17 cellular contexts compared by ENCODE assay signal in genomic region chr4:68433582-68433981, GRCh38. TPM values are rescaled to one million over a fixed set of nuclear protein-coding genes. Genes with fewer than 3 reads are reported as not detected.
DNase-seq lines count a peak whose midpoint lies in the region; ATAC-seq and TF ChIP-seq lines count a peak whose summit lies in the region.
"Had no signal": no experiment of that assay in that cellular context is flagged by ENCODE, and none has a peak within 500 bp of the region (broad histone marks: within the 10 kb centered on the region; RNA-seq: fewer than 3 reads in every experiment).

No MANE protein-coding gene starts in this region.

- peaks cover 8% of the 10 kb centered on the region for H3K36me3 Mint-ChIP-seq in activated naive CD8-positive, alpha-beta T cell treated with anti-CD3 and anti-CD28 coated beads for 36 hours
- H3K36me3 Mint-ChIP-seq in neural progenitor cell: no peaks in the 10 kb centered on the region
- H3K36me3 Mint-ChIP-seq: CD4-positive, alpha-beta memory T cell had no signal

- H3K79me2 ChIP-seq in neural progenitor cell (ENCODE audit: low read depth): no peaks in the 10 kb centered on the region

- H3K4me3 ChIP-seq in epithelial cell of esophagus (ENCODE audit: low read length): no peak overlapping the region
- H3K4me3 ChIP-seq in neural progenitor cell: no peak overlapping the region
- H3K4me3 ChIP-seq: HAP-1 had no signal

- no peak overlapping the region for H3K27ac ChIP-seq in neural progenitor cell
- H3K27ac ChIP-seq: C4-2B had no signal

- no peaks in the 10 kb centered on the region for H3K36me3 ChIP-seq in neural progenitor cell
- H3K36me3 ChIP-seq: BE2C, HAP-1 had no signal

- TF ChIP-seq CTCF in epithelial cell of esophagus (IDR thresholded peaks at IDR 0.05; ENCODE audit: insufficient read depth, low read depth, low read length, missing control alignments): no peak
- TF ChIP-seq CTCF in neural progenitor cell (IDR thresholded peaks at IDR 0.05): no peak

- no peaks in the 10 kb centered on the region for H3K9me3 ChIP-seq in neural progenitor cell (ENCODE audit: low read depth)
- H3K9me3 ChIP-seq: BE2C, HAP-1 had no signal

- H3K4me3 Mint-ChIP-seq in activated naive CD8-positive, alpha-beta T cell treated with anti-CD3 and anti-CD28 coated beads for 36 hours: no peak overlapping the region
- H3K4me3 Mint-ChIP-seq in neural progenitor cell: no peak overlapping the region

- peak overlapping the region; percentile 45 for H2AFZ ChIP-seq in neural progenitor cell (replicated peaks)

- H4K20me1 ChIP-seq in neural progenitor cell (ENCODE audit: low read depth): no peaks in the 10 kb centered on the region

- no peaks in the 10 kb centered on the region for H3K27me3 Mint-ChIP-seq in activated naive CD8-positive, alpha-beta T cell treated with anti-CD3 and anti-CD28 coated beads for 36 hours
- H3K27me3 Mint-ChIP-seq in neural progenitor cell (ENCODE audit: insufficient read depth, low read depth): no peaks in the 10 kb centered on the region
- H3K27me3 Mint-ChIP-seq: CD4-positive, alpha-beta memory T cell had no signal

- H3K27me3 ChIP-seq in neural progenitor cell: no peaks in the 10 kb centered on the region
- H3K27me3 ChIP-seq: BE2C had no signal

- DNase-seq in LHCN-M2 (ENCODE audit: low read depth) (peak; percentile 6), epithelial cell of esophagus (ENCODE audit: low read depth) (peak; percentile 44), neural progenitor cell (ENCODE audit: low spot score) (no peak), NCI-H1417 (lab: John Stamatoyannopoulos, UW) (no peak)
- DNase-seq in activated naive CD8-positive, alpha-beta T cell treated with anti-CD3 and anti-CD28 coated beads for 36 hours: no peak
- DNase-seq: BE2C; CD4-positive, alpha-beta memory T cell; DND-41; GDM1; GOT3; IMR-90 had no signal

- peaks cover 5% of the 10 kb centered on the region for H3K9me3 Mint-ChIP-seq in activated naive CD8-positive, alpha-beta T cell treated with anti-CD3 and anti-CD28 coated beads for 36 hours
- no peaks in the 10 kb centered on the region for H3K9me3 Mint-ChIP-seq in neural progenitor cell

- H3F3A ChIP-seq in neural progenitor cell (ENCODE audit: low read depth): no peaks in the 10 kb centered on the region

- H3K4me1 ChIP-seq in neural progenitor cell: no peaks in the 10 kb centered on the region
- H3K4me1 ChIP-seq: BE2C, HAP-1 had no signal

- peaks cover 19% of the 10 kb centered on the region for H3K4me1 Mint-ChIP-seq in activated naive CD8-positive, alpha-beta T cell treated with anti-CD3 and anti-CD28 coated beads for 36 hours
- H3K4me1 Mint-ChIP-seq in neural progenitor cell: no peaks in the 10 kb centered on the region

- H3K27ac Mint-ChIP-seq in activated naive CD8-positive, alpha-beta T cell treated with anti-CD3 and anti-CD28 coated beads for 36 hours: peak overlapping the region; percentile 45
- H3K27ac Mint-ChIP-seq in neural progenitor cell: no peak overlapping the region
- H3K27ac Mint-ChIP-seq: CD4-positive, alpha-beta memory T cell had no signal

- H3K4me2 ChIP-seq in neural progenitor cell: no peak overlapping the region

- no peak overlapping the region for H3K9ac ChIP-seq in neural progenitor cell

- no peak for ATAC-seq in HG02970 (IDR thresholded peaks at IDR 0.05; ENCODE audit: low FRiP score, unreplicated experiment)
- ATAC-seq in HG02798 (IDR thresholded peaks at IDR 0.05; ENCODE audit: poor library complexity, unreplicated experiment): no peak

RNA-seq across cellular contexts. Expression of gene TMPRSS11E, which starts 13.7 kb away (rescaled TPM):
- 0.40 TPM in 1 of 2 replicates, not detected in the other for total RNA-seq in LHCN-M2 (2014; rRNA removed)
- polyA plus RNA-seq in LHCN-M2 (2012): 0.02 TPM
- total RNA-seq in activated naive CD8-positive, alpha-beta T cell treated with anti-CD3 and anti-CD28 coated beads for 36 hours: under 1 TPM in 1 of 2 experiments, not detected in 1; 0.19 TPM
- not detected in 2 replicates for total RNA-seq in neural progenitor cell (ENCODE audit: low replicate concordance)
- total RNA-seq: CD4-positive, alpha-beta memory T cell; HT-29; IMR-90 had no signal
- polyA plus RNA-seq: AG04450, IMR-90 had no signal

Comparison
In these comparisons a context has a peak if more than half of its experiments do, and no peak if none do; other contexts are left out.
1. DNase-seq: peak in LHCN-M2 (single experiment) and epithelial cell of esophagus (single experiment); none in activated naive CD8-positive, alpha-beta T cell treated with anti-CD3 and anti-CD28 coated beads for 36 hours (single experiment), neural progenitor cell (single experiment) and NCI-H1417 (0 of 3).